ENCODE assay signal across 10 cellular contexts in genomic region chr21:41876928-41877652, GRCh38. TPM values are rescaled to one million over a fixed set of nuclear protein-coding genes. Genes with fewer than 3 reads are reported as not detected.
DNase-seq lines count a peak whose midpoint lies in the region; ATAC-seq, FAIRE-seq and TF ChIP-seq lines count a peak whose summit lies in the region.
"Had no signal": no experiment of that assay in that cellular context is flagged by ENCODE, and none has a peak within 500 bp of the region (broad histone marks: within the 10 kb centered on the region; RNA-seq: fewer than 3 reads in every experiment).

No MANE protein-coding gene starts in this region.

- FAIRE-seq in keratinocyte (lab: Jason Lieb, UNC) = no peak

- peaks cover 13% of the 10 kb centered on the region for H3K4me1 ChIP-seq in keratinocyte (ENCODE audit: control insufficient read depth, extremely low read depth, insufficient read depth, low read length)

- H3K9ac ChIP-seq in keratinocyte (ENCODE audit: control insufficient read depth, extremely low read depth, insufficient read depth, low read length) = no peak overlapping the region

- H3K9me1 ChIP-seq in keratinocyte (ENCODE audit: control insufficient read depth, extremely low read depth, insufficient read depth, low read length) = no peaks in the 10 kb centered on the region

- peaks cover 35% of the 10 kb centered on the region for H3K79me2 ChIP-seq in keratinocyte (ENCODE audit: control insufficient read depth, insufficient read depth, low read length)

- no peak overlapping the region for H3K4me3 ChIP-seq in keratinocyte (ENCODE audit: control insufficient read depth in 2 of 3, extremely low read depth in 1 of 3, insufficient read depth in 2 of 3, low read depth in 1 of 3, low read length in 3 of 3)

- no peaks in the 10 kb centered on the region for H3K9me3 Mint-ChIP-seq in activated naive CD4-positive, alpha-beta T cell treated with anti-CD3 and anti-CD28 coated beads, Interleukin-2, amount 50 U/mL, for 24 hours
- H3K9me3 Mint-ChIP-seq in activated CD8-positive, alpha-beta T cell treated with anti-CD3 and anti-CD28 coated beads, Interleukin-2, amount 10 ng/mL, durations not matched to agents 7 days and 5 days (ENCODE audit: insufficient read depth) = no peaks in the 10 kb centered on the region

- H3K9me3 ChIP-seq in keratinocyte (ENCODE audit: control insufficient read depth, low read depth, low read length) = no peaks in the 10 kb centered on the region

- H3K4me2 ChIP-seq in keratinocyte (ENCODE audit: control insufficient read depth, extremely low read depth, insufficient read depth, low read depth, low read length) = peak overlapping the region; percentile 96

- peak overlapping the region; percentile 91 for H3K4me3 Mint-ChIP-seq in activated naive CD4-positive, alpha-beta T cell treated with anti-CD3 and anti-CD28 coated beads, Interleukin-2, amount 50 U/mL, for 24 hours
- H3K4me3 Mint-ChIP-seq in activated CD8-positive, alpha-beta T cell treated with anti-CD3 and anti-CD28 coated beads, Interleukin-2, amount 10 ng/mL, durations not matched to agents 7 days and 5 days = peak overlapping the region; percentile 81

- POLR2A ChIA-PET in activated CD8-positive, alpha-beta T cell treated with anti-CD3 and anti-CD28 coated beads, Interleukin-2, amount 10 ng/mL, durations not matched to agents 7 days and 5 days (lab: Charles Lee) = interaction anchor here (1.1 to 1.4 kb wide), 3 partner anchors 125 to 241 kb away, joined by 3 to 6 read pairs (median 4); no protein-coding TSS in a partner anchor

- peaks cover 3% of the 10 kb centered on the region for H3K36me3 Mint-ChIP-seq in activated naive CD4-positive, alpha-beta T cell treated with anti-CD3 and anti-CD28 coated beads, Interleukin-2, amount 50 U/mL, for 24 hours
- no peaks in the 10 kb centered on the region for H3K36me3 Mint-ChIP-seq in activated CD8-positive, alpha-beta T cell treated with anti-CD3 and anti-CD28 coated beads, Interleukin-2, amount 10 ng/mL, durations not matched to agents 7 days and 5 days (ENCODE audit: low read depth)

- peak overlapping the region; percentile 95 for H3K27ac Mint-ChIP-seq in activated naive CD4-positive, alpha-beta T cell treated with anti-CD3 and anti-CD28 coated beads, Interleukin-2, amount 50 U/mL, for 24 hours
- no peak overlapping the region for H3K27ac Mint-ChIP-seq in activated CD8-positive, alpha-beta T cell treated with anti-CD3 and anti-CD28 coated beads, Interleukin-2, amount 10 ng/mL, durations not matched to agents 7 days and 5 days

- CTCF ChIA-PET in activated CD8-positive, alpha-beta T cell treated with anti-CD3 and anti-CD28 coated beads, Interleukin-2, amount 10 ng/mL, durations not matched to agents 7 days and 5 days (lab: Charles Lee) = interaction anchor here (0.9 to 1.5 kb wide), 15 partner anchors 9 to 594 kb away, joined by 3 to 13 read pairs (median 5); partner anchors contain the start of gene ZBTB21

- ATAC-seq in activated CD8-positive, alpha-beta T cell treated with anti-CD3 and anti-CD28 coated beads, Interleukin-2, amount 10 ng/mL, durations not matched to agents 7 days and 5 days = no peak
- ATAC-seq in HG03460 (IDR thresholded peaks at IDR 0.05; ENCODE audit: unreplicated experiment) = no peak
- ATAC-seq in HG03469 (IDR thresholded peaks at IDR 0.05; ENCODE audit: unreplicated experiment) = no peak
- no peak for ATAC-seq in HG03521 (IDR thresholded peaks at IDR 0.05; ENCODE audit: unreplicated experiment)

- peaks cover 38% of the 10 kb centered on the region for H3K4me1 Mint-ChIP-seq in activated naive CD4-positive, alpha-beta T cell treated with anti-CD3 and anti-CD28 coated beads, Interleukin-2, amount 50 U/mL, for 24 hours
- H3K4me1 Mint-ChIP-seq in activated CD8-positive, alpha-beta T cell treated with anti-CD3 and anti-CD28 coated beads, Interleukin-2, amount 10 ng/mL, durations not matched to agents 7 days and 5 days (ENCODE audit: low read depth) = peaks cover 23% of the 10 kb centered on the region

- H3K27me3 Mint-ChIP-seq in activated naive CD4-positive, alpha-beta T cell treated with anti-CD3 and anti-CD28 coated beads, Interleukin-2, amount 50 U/mL, for 24 hours = no peaks in the 10 kb centered on the region
- no peaks in the 10 kb centered on the region for H3K27me3 Mint-ChIP-seq in activated CD8-positive, alpha-beta T cell treated with anti-CD3 and anti-CD28 coated beads, Interleukin-2, amount 10 ng/mL, durations not matched to agents 7 days and 5 days (ENCODE audit: low read depth)

- H2AFZ ChIP-seq in keratinocyte (ENCODE audit: control insufficient read depth, low read length) = no peak overlapping the region

- TF ChIP-seq CTCF in keratinocyte (optimal IDR thresholded peaks at IDR 0.05 in 1 of 3, IDR thresholded peaks at IDR 0.05 in 1 of 3, conservative IDR thresholded peaks at IDR 0.05 in 1 of 3; ENCODE audit: extremely low read depth in 1 of 3, insufficient read depth in 2 of 3, low read length in 3 of 3) = peak in 1 of 3 experiments; percentile 27

- H3K27me3 ChIP-seq in keratinocyte (ENCODE audit: control insufficient read depth, extremely low read depth, insufficient read depth, low read length) = no peaks in the 10 kb centered on the region

- H3K27ac ChIP-seq in keratinocyte (ENCODE audit: control insufficient read depth, insufficient read depth, low read length) = no peak overlapping the region

- no peak for DNase-seq in activated naive CD4-positive, alpha-beta T cell (lab: John Stamatoyannopoulos, UW)
- DNase-seq in activated CD8-positive, alpha-beta T cell treated with anti-CD3 and anti-CD28 coated beads, Interleukin-2, amount 10 ng/mL, durations not matched to agents 7 days and 5 days = no peak
- no peak for DNase-seq in keratinocyte (ENCODE audit: low read depth, low spot score)
- no peak for DNase-seq in nucleus accumbens (lab: John Stamatoyannopoulos, UW)
- DNase-seq: activated effector memory CD4-positive, alpha-beta T cell treated with Interleukin-2 at 50 U/mL for 16 hours; Right ventricle myocardium superior had no signal

- peaks cover 0 to 1% of the 10 kb centered on the region in 2 experiments for H3K36me3 ChIP-seq in keratinocyte (ENCODE audit: control insufficient read depth in 2 of 2, extremely low read depth in 1 of 2, insufficient read depth in 2 of 2, low read length in 2 of 2)

- H4K20me1 ChIP-seq in keratinocyte (ENCODE audit: control insufficient read depth, extremely low read depth, insufficient read depth, low read length) = no peaks in the 10 kb centered on the region

- dilution Hi-C loops in keratinocyte (cut with MboI; ENCODE audit: extremely low pct_ligation_motif_present, low sequenced_read_pairs) = no loop called here

RNA-seq across cellular contexts. Expression of gene PRDM15, which starts 2.1 kb away (rescaled TPM):
- 1 to 10 TPM; 8.5 to 9.6 TPM for total RNA-seq in activated CD8-positive, alpha-beta T cell treated with anti-CD3 and anti-CD28 coated beads, Interleukin-2, amount 10 ng/mL, durations not matched to agents 7 days and 5 days
- polyA plus RNA-seq in keratinocyte = 5.2 to 8.5 TPM (median 5.6 TPM) in 3 replicates
- 3.4 TPM for polyA plus RNA-seq in keratinocyte (2011; ENCODE audit: low read depth)
- 2.3 and 3.5 TPM in 2 replicates for polyA plus RNA-seq in keratinocyte (2011; cell fraction: cytosol; rRNA removed)
- polyA plus RNA-seq in keratinocyte (2011; cell fraction: nucleus; rRNA removed) = 16.9 and 17.3 TPM in 2 replicates
- 4.0 TPM in 2 replicates for polyA plus RNA-seq in keratinocyte (2012; ENCODE audit: low replicate concordance)
- 8.9 to 23.7 TPM (median 13.0 TPM) in 3 replicates for polyA minus RNA-seq in keratinocyte
- polyA minus RNA-seq in keratinocyte (2011; cell fraction: cytosol; rRNA and poly(A)+ RNA removed) = 4.4 TPM
- 12.7 and 20.5 TPM in 2 replicates for polyA minus RNA-seq in keratinocyte (2011; cell fraction: nucleus; rRNA and poly(A)+ RNA removed)
